In genomic region chr10:61774031-61774430, GRCh38 we compare ENCODE assay signal across 13 cellular contexts.
DNase-seq lines count a peak whose midpoint lies in the region; ATAC-seq, FAIRE-seq and TF ChIP-seq lines count a peak whose summit lies in the region.
"Had no signal": no experiment of that assay in that cellular context is flagged by ENCODE, and none has a peak within 500 bp of the region (broad histone marks: within the 10 kb centered on the region; RNA-seq: fewer than 3 reads in every experiment).

No MANE protein-coding gene starts in this region.

- no peaks in the 10 kb centered on the region for H3K27me3 ChIP-seq in Loucy (ENCODE audit: insufficient read depth, low read length, poor library complexity, severe bottlenecking)
- no peaks in the 10 kb centered on the region for H3K27me3 ChIP-seq in K562 (ENCODE audit: control insufficient read depth in 2 of 2, insufficient read depth in 2 of 2, low read length in 2 of 2)
- no peaks in the 10 kb centered on the region for H3K27me3 ChIP-seq in neural progenitor cell
- H3K27me3 ChIP-seq: BE2C had no signal

- H3K9ac ChIP-seq in Loucy (ENCODE audit: low read depth, low read length, poor library complexity, severe bottlenecking) (no peak overlapping the region), K562 (ENCODE audit: insufficient read depth in 1 of 2, low read depth in 2 of 2, low read length in 2 of 2) (no peak overlapping the region), neural progenitor cell (no peak overlapping the region)

- intact Hi-C loops in K562 (cut with micrococcal nuclease), result no loop called here

- H4K20me1 ChIP-seq in Loucy (ENCODE audit: insufficient read depth, low read length, poor library complexity, severe bottlenecking), result no peaks in the 10 kb centered on the region
- H4K20me1 ChIP-seq in K562 (replicated peaks; ENCODE audit: control insufficient read depth, insufficient read depth, low read length), result no peaks in the 10 kb centered on the region
- no peaks in the 10 kb centered on the region for H4K20me1 ChIP-seq in neural progenitor cell (ENCODE audit: low read depth)

- no peaks in the 10 kb centered on the region for H3K4me1 Mint-ChIP-seq in neural progenitor cell
- H3K4me1 Mint-ChIP-seq: CD4-positive, alpha-beta memory T cell had no signal

- no peaks in the 10 kb centered on the region for H3K36me3 Mint-ChIP-seq in neural progenitor cell
- H3K36me3 Mint-ChIP-seq: CD4-positive, alpha-beta memory T cell had no signal

- H3F3A ChIP-seq in Loucy (ENCODE audit: low read depth) (no peaks in the 10 kb centered on the region), neural progenitor cell (ENCODE audit: low read depth) (no peaks in the 10 kb centered on the region)

- in situ Hi-C loops in K562 (cut with MboI), result loop anchor here (25.0 kb wide), 1 partner anchor 1338 kb away; no protein-coding TSS in a partner anchor

- FAIRE-seq in H54 (lab: Jason Lieb, UNC), result peak; percentile 73
- FAIRE-seq in K562 (lab: Jason Lieb, UNC), result no peak
- FAIRE-seq: A204.1, GM12891 had no signal

- no peak overlapping the region for H3K27ac ChIP-seq in K562 (ENCODE audit: extremely low read depth, low read depth, low read length)
- no peak overlapping the region for H3K27ac ChIP-seq in neural progenitor cell
- H3K27ac ChIP-seq: C4-2B had no signal

- H3K27ac Mint-ChIP-seq in neural progenitor cell, result no peak overlapping the region
- H3K27ac Mint-ChIP-seq: CD4-positive, alpha-beta memory T cell had no signal

- 58% methylated on average over 3 of the region's 3 CpGs for WGBS in K562 (ENCODE audit: insufficient coverage, low coverage, missing lambda C conversion rate)

- H3K4me2 ChIP-seq in Loucy (ENCODE audit: low read depth, low read length, poor library complexity, severe bottlenecking), result no peak overlapping the region
- H3K4me2 ChIP-seq in K562 (ENCODE audit: insufficient read depth, low read length), result no peak overlapping the region
- no peak overlapping the region for H3K4me2 ChIP-seq in neural progenitor cell

- ATAC-seq in K562, result peak; percentile 68

- CTCF ChIA-PET in K562 (lab: Yijun Ruan, JAX; ENCODE audit: low intra/inter-chr PET ratio), result no interaction called here

- no peak for TF ChIP-seq POLR2A in H54 (IDR thresholded peaks at IDR 0.05; ENCODE audit: low read depth, low read length)
- no peak for TF ChIP-seq POLR2A in K562 (conservative IDR thresholded peaks at IDR 0.05)

- TF ChIP-seq RAD21 in K562 (CRISPR knock-in tag; conservative IDR thresholded peaks at IDR 0.05 in 1 of 2, IDR thresholded peaks at IDR 0.05 in 1 of 2), result no peak

- POLR2A ChIA-PET in K562 (lab: Yijun Ruan, JAX), result no interaction called here

- H2AFZ ChIP-seq in Loucy (ENCODE audit: low read length) (peak overlapping the region; percentile 1; the same call in 1 of the 2 replicates), K562 (ENCODE audit: low read depth, low read length) (peak overlapping the region; percentile 85), neural progenitor cell (replicated peaks) (peak overlapping the region; percentile 9)

- no peaks in the 10 kb centered on the region for H3K9me2 ChIP-seq in Loucy (replicated peaks; ENCODE audit: low read depth, low read length)

- H3K36me3 ChIP-seq in Loucy (ENCODE audit: insufficient read depth, low read length), result no peaks in the 10 kb centered on the region
- H3K36me3 ChIP-seq in K562 (ENCODE audit: control insufficient read depth, insufficient read depth, low read length), result no peaks in the 10 kb centered on the region; the same call in 2 of the 3 replicates
- H3K36me3 ChIP-seq in neural progenitor cell, result no peaks in the 10 kb centered on the region
- H3K36me3 ChIP-seq: BE2C had no signal

- H3K79me2 ChIP-seq in Loucy (ENCODE audit: insufficient read depth, low read length) (no peaks in the 10 kb centered on the region), K562 (ENCODE audit: control insufficient read depth, insufficient read depth, low read length) (no peaks in the 10 kb centered on the region), neural progenitor cell (ENCODE audit: low read depth) (no peaks in the 10 kb centered on the region)

- H3K4me3 Mint-ChIP-seq in neural progenitor cell, result no peak overlapping the region
- H3K4me3 Mint-ChIP-seq: CD4-positive, alpha-beta memory T cell had no signal

- H3K9me3 ChIP-seq in Loucy (ENCODE audit: insufficient read depth, low read depth, low read length) (no peaks in the 10 kb centered on the region), K562 (replicated peaks; ENCODE audit: control insufficient read depth, insufficient read depth, low read depth, low read length) (no peaks in the 10 kb centered on the region), neural progenitor cell (ENCODE audit: low read depth) (no peaks in the 10 kb centered on the region)
- H3K9me3 ChIP-seq: BE2C had no signal

- no peak overlapping the region for H3K4me3 ChIP-seq in Loucy (ENCODE audit: low read length, poor library complexity, severe bottlenecking)
- no peak overlapping the region for H3K4me3 ChIP-seq in K562
- no peak overlapping the region for H3K4me3 ChIP-seq in neural progenitor cell

- H3K4me1 ChIP-seq in Loucy (ENCODE audit: insufficient read depth, low read length, poor library complexity, severe bottlenecking), result peaks cover 23% of the 10 kb centered on the region
- H3K4me1 ChIP-seq in K562 (replicated peaks in 1 of 2; ENCODE audit: control insufficient read depth in 2 of 2, insufficient read depth in 2 of 2, low read length in 2 of 2), result peaks cover 0 to 19% of the 10 kb centered on the region in 2 experiments; a peak in 3 of 5 replicates
- H3K4me1 ChIP-seq in neural progenitor cell, result no peaks in the 10 kb centered on the region

- H3K9me1 ChIP-seq in K562 (ENCODE audit: control insufficient read depth, insufficient read depth, low read length), result no peaks in the 10 kb centered on the region

- TF ChIP-seq CTCF in Loucy (conservative IDR thresholded peaks at IDR 0.05; ENCODE audit: low read length) (no peak), K562 (IDR thresholded peaks at IDR 0.05 in 2 of 3, conservative IDR thresholded peaks at IDR 0.05 in 1 of 3; ENCODE audit: insufficient read depth in 2 of 3, low read depth in 1 of 3, low read length in 3 of 3) (no peak), neural progenitor cell (IDR thresholded peaks at IDR 0.05) (no peak)

- no peaks in the 10 kb centered on the region for H3K27me3 Mint-ChIP-seq in neural progenitor cell (ENCODE audit: insufficient read depth, low read depth)
- H3K27me3 Mint-ChIP-seq: CD4-positive, alpha-beta memory T cell had no signal

- no peak for TF ChIP-seq EP300 in K562 (IDR thresholded peaks at IDR 0.05; ENCODE audit: low read length)

- DNase-seq in H54 (ENCODE audit: insufficient read length, low spot score), result no peak
- DNase-seq in K562 (ENCODE audit: extremely low read depth in 1 of 4, low spot score in 3 of 4), result no peak
- no peak for DNase-seq in neural progenitor cell (ENCODE audit: low spot score)
- DNase-seq in NCI-H1694 (lab: John Stamatoyannopoulos, UW), result no peak
- DNase-seq in GM03348 (ENCODE audit: low spot score), result no peak
- DNase-seq in NCI-H187 treated with DMSO at 0.1 percent for 48 hours (lab: John Stamatoyannopoulos, UW), result no peak
- DNase-seq: BE2C; CD4-positive, alpha-beta memory T cell; DMS79 had no signal

- no TSS peak for BruUV-seq in K562 (replicated peaks; lab: Mats Ljungman, UMichigan)

- no peaks in the 10 kb centered on the region for H3K9me3 Mint-ChIP-seq in neural progenitor cell
- H3K9me3 Mint-ChIP-seq: CD4-positive, alpha-beta memory T cell had no signal

TF ChIP-seq in K562, 482 proteins besides CTCF, POLR2A, EP300 and RAD21 (continues in another document):
- no peak for TF ChIP-seq MCM7 (IDR thresholded peaks at IDR 0.05)
- TF ChIP-seq HSF4 (CRISPR knock-in tag; IDR thresholded peaks at IDR 0.05; ENCODE audit: borderline replicate concordance), result 0 out of 2 replicates have a peak, but pooled peaks have one; percentile 68
- no peak for TF ChIP-seq ZNF740 (CRISPR knock-in tag; IDR thresholded peaks at IDR 0.05)
- TF ChIP-seq ZNF740 (tag; IDR thresholded peaks at IDR 0.05), result peak in 1 of 2 experiments; percentile 46; a peak in 1 of 4 replicates
- no peak for TF ChIP-seq ZNF24 (IDR thresholded peaks at IDR 0.05)
- no peak for TF ChIP-seq ZNF347 (CRISPR knock-in tag; IDR thresholded peaks at IDR 0.05; ENCODE audit: low read depth)
- no peak for TF ChIP-seq MCM3 (IDR thresholded peaks at IDR 0.05)
- TF ChIP-seq GTF2E2 (tag; IDR thresholded peaks at IDR 0.05), result no peak
- TF ChIP-seq ZNF175 (CRISPR knock-in tag; IDR thresholded peaks at IDR 0.05; ENCODE audit: low read depth), result no peak
- TF ChIP-seq ZNF583 (CRISPR knock-in tag; IDR thresholded peaks at IDR 0.05), result no peak
- TF ChIP-seq KDM4B (IDR thresholded peaks at IDR 0.05; ENCODE audit: borderline replicate concordance in 2 of 2, low read depth in 1 of 2), result no peak
- TF ChIP-seq KHSRP (IDR thresholded peaks at IDR 0.05), result no peak
- no peak for TF ChIP-seq RHOXF2B (CRISPR knock-in tag; conservative IDR thresholded peaks at IDR 0.05)
- no peak for TF ChIP-seq JUND (IDR thresholded peaks at IDR 0.05; ENCODE audit: borderline replicate concordance, low read depth, low read length)
- TF ChIP-seq JUND (tag; IDR thresholded peaks at IDR 0.05; ENCODE audit: borderline replicate concordance, low read depth, low read length), result peak; percentile 24; the same call in 1 of the 3 replicates
- no peak for TF ChIP-seq PREB (CRISPR knock-in tag; IDR thresholded peaks at IDR 0.05)
- 0 out of 2 replicates have a peak, but pooled peaks have one; percentile 59 for TF ChIP-seq ZNF695 (CRISPR knock-in tag; IDR thresholded peaks at IDR 0.05)
- TF ChIP-seq NR2C1 (IDR thresholded peaks at IDR 0.05), result no peak
- TF ChIP-seq NR2C1 (tag; IDR thresholded peaks at IDR 0.05), result peak; percentile 67
- TF ChIP-seq ZNF384 (IDR thresholded peaks at IDR 0.05; ENCODE audit: low read depth, low read length), result no peak
- no peak for TF ChIP-seq SMARCC2 (IDR thresholded peaks at IDR 0.05; ENCODE audit: low read depth)

Comparison
In these comparisons a context has a peak if more than half of its experiments do, and no peak if none do; other contexts are left out.
1. H2AFZ ChIP-seq: peak in every context shown above with its lines; median percentile 85 in K562; 9 in neural progenitor cell; 1 in Loucy.